ENCODE assay signal across 7 cellular contexts in the genomic region with DNA sequence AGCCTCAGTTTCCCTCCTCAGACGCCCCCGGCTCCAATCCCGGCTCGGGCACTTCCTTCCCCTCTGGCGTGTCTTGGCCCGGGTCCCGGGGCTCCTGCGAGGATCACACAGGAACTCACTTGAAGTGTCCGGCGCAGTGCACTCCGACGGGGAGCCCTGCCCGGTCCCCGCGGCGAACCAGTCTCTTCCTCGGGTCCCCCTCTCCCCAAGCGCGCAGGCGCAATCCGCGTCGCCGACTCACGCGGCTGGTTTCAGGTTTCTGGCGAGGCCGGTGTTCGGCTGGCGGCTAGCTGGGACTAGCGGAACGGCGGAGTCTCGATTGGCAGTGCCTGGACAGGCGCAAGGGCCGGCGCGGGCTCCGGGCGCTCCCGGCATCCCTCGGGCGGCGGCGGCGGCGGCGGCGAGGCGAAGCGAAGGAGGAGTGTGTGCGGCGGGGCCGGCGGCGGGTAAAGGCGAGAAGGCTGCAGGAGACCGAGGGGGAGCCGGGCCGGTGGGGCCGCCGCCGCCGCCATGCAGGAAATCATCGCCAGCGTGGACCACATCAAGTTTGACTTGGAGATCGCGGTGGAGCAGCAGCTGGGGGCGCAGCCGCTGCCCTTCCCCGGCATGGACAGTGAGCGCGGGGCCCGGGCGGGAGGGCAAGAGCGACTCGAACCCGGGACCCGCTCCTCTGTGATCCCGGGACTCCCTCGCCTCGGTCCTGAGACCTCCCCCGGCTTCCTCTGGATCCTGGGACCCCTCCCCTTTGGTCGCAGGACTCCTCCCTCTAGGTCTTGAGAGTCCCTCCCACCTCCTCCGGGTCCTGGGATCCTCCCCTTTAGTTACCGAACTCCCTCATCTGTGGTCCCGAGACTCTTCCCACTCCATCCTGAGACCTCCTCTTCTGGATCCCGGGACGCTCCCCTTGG.
DNase-seq lines count a peak whose midpoint lies in the region; ATAC-seq, FAIRE-seq and TF ChIP-seq lines count a peak whose summit lies in the region.

Gene CPSF4 (plus strand): TSS at position 371 of the 908 bp plus-strand sequence. CDS start 140 bp downstream, at position 511.
Gene PTCD1 (minus strand): TSS at position 226 of the 908 bp plus-strand sequence. CDS start 3,556 bp downstream, outside the sequence.

- FAIRE-seq in GM18507 (lab: Jason Lieb, UNC), result peak; percentile 97

- peak; percentile 81 for ATAC-seq in HG02970 (IDR thresholded peaks at IDR 0.05; ENCODE audit: low FRiP score, unreplicated experiment)

- in situ Hi-C loops in astrocyte of the cerebellum (cut with HindIII; ENCODE audit: low sequenced_read_pairs), result no loop called here

- DNase-seq in GM18507 (ENCODE audit: extremely low spot score, insufficient read length, low read depth), result peak; percentile 98
- peak; percentile 60 for DNase-seq in NCI-H187 treated with DMSO at 0.1 percent for 48 hours (lab: John Stamatoyannopoulos, UW)
- peak; percentile 75 for DNase-seq in T-helper 22 cell (ENCODE audit: low read depth)
- peak; percentile 87 for DNase-seq in astrocyte of the cerebellum (ENCODE audit: low read depth)
- DNase-seq in hippocampal formation (lab: John Stamatoyannopoulos, UW), result peak; percentile 92 to 95
- peak; percentile 92 for DNase-seq in retina

- H3K4me3 ChIP-seq in astrocyte of the cerebellum (ENCODE audit: low read depth, low read length), result peak within 1 kb of the TSS; percentile 91

- no peak for TF ChIP-seq CTCF in astrocyte of the cerebellum (IDR thresholded peaks at IDR 0.05; ENCODE audit: low read depth, low read length, missing control alignments)

Comparison
In these comparisons a context has a peak if more than half of its experiments do, and no peak if none do; other contexts are left out.
1. Peak in every context shown above with its lines: DNase-seq, ATAC-seq and H3K4me3 ChIP-seq.